9 cellular contexts compared by ENCODE assay signal in genomic region chr5:173326501-173326960, GRCh38. TPM values are rescaled to one million over a fixed set of nuclear protein-coding genes. Genes with fewer than 3 reads are reported as not detected.
DNase-seq lines count a peak whose midpoint lies in the region; ATAC-seq and TF ChIP-seq lines count a peak whose summit lies in the region.
"Had no signal": no experiment of that assay in that cellular context is flagged by ENCODE, and none has a peak within 500 bp of the region (broad histone marks: within the 10 kb centered on the region; RNA-seq: fewer than 3 reads in every experiment).

No MANE protein-coding gene starts in this region.

- peaks cover 90% of the 10 kb centered on the region for H3K4me1 ChIP-seq in left ventricle myocardium inferior
- H3K4me1 ChIP-seq in gastroesophageal sphincter, result peaks cover 0 to 79% (median 42%) of the 10 kb centered on the region in 3 donors

- no peaks in the 10 kb centered on the region for H3K9me3 Mint-ChIP-seq in type B pancreatic cell
- H3K9me3 Mint-ChIP-seq: memory B cell had no signal

- H3K27me3 ChIP-seq in left ventricle myocardium inferior (ENCODE audit: low read depth) (peaks cover 33% of the 10 kb centered on the region), gastroesophageal sphincter (peaks cover 56% of the 10 kb centered on the region)

- ATAC-seq in Right ventricle myocardium superior (ENCODE audit: poor library complexity) (no peak), gastroesophageal sphincter (no peak), sciatic nerve (no peak), HG03175 (IDR thresholded peaks at IDR 0.05; ENCODE audit: unreplicated experiment) (no peak), HG02885 (IDR thresholded peaks at IDR 0.05; ENCODE audit: poor library complexity, unreplicated experiment) (no peak)

- H3K4me1 Mint-ChIP-seq in type B pancreatic cell (ENCODE audit: unreplicated experiment), result peaks cover 29% of the 10 kb centered on the region

- no peak for DNase-seq in left ventricle myocardium inferior
- DNase-seq in Right ventricle myocardium superior, result no peak
- peak; percentile 15 for DNase-seq in T1000 (lab: John Stamatoyannopoulos, UW)
- no peak for DNase-seq in type B pancreatic cell (ENCODE audit: extremely low spot score, unreplicated experiment)
- DNase-seq in sciatic nerve (ENCODE audit: low spot score), result no peak

- no peak for TF ChIP-seq POLR2A in gastroesophageal sphincter (IDR thresholded peaks at IDR 0.05)

- peaks cover 56% of the 10 kb centered on the region for H3K27me3 Mint-ChIP-seq in type B pancreatic cell

- H3K4me3 Mint-ChIP-seq in type B pancreatic cell, result peak overlapping the region; percentile 99
- H3K4me3 Mint-ChIP-seq: memory B cell had no signal

- H3K9me3 ChIP-seq in left ventricle myocardium inferior (replicated peaks) (no peaks in the 10 kb centered on the region), gastroesophageal sphincter (no peaks in the 10 kb centered on the region)

- intact Hi-C loops in left ventricle myocardium inferior (cut with micrococcal nuclease) (no loop called here), Right ventricle myocardium superior (cut with DNase I) (no loop called here), sciatic nerve (cut with DNase I) (no loop called here)

- TF ChIP-seq CTCF in left ventricle myocardium inferior (IDR thresholded peaks at IDR 0.05; ENCODE audit: borderline replicate concordance), result no peak
- no peak for TF ChIP-seq CTCF in gastroesophageal sphincter (IDR thresholded peaks at IDR 0.05)
- no peak for TF ChIP-seq CTCF in type B pancreatic cell (conservative IDR thresholded peaks at IDR 0.05)

- H3K36me3 ChIP-seq in left ventricle myocardium inferior (peaks cover 10% of the 10 kb centered on the region), gastroesophageal sphincter (no peaks in the 10 kb centered on the region)

- H3K4me3 ChIP-seq in left ventricle myocardium inferior (peak overlapping the region; percentile 66), gastroesophageal sphincter (peak overlapping the region; percentile 10 to 53)

- H3K36me3 Mint-ChIP-seq in type B pancreatic cell, result peaks cover 24% of the 10 kb centered on the region
- H3K36me3 Mint-ChIP-seq: memory B cell had no signal

- no peak for TF ChIP-seq EP300 in gastroesophageal sphincter (IDR thresholded peaks at IDR 0.05)

- H3K27ac ChIP-seq in left ventricle myocardium inferior (replicated peaks), result peak overlapping the region; percentile 76
- peak overlapping the region in 3 of 4 donors; percentile 48 to 78 (median 52) for H3K27ac ChIP-seq in gastroesophageal sphincter

- peak overlapping the region; percentile 85 for H3K27ac Mint-ChIP-seq in type B pancreatic cell
- H3K27ac Mint-ChIP-seq: memory B cell had no signal

- WGBS in gastroesophageal sphincter (ENCODE audit: low coverage in 1 of 2), 2 donors, result 54 to 57% methylated on average over 4 to 5 of the region's 15 CpGs

RNA-seq across cellular contexts. Expression of gene STC2, which starts 1.7 kb away (rescaled TPM):
- 12.4 TPM for total RNA-seq in left ventricle myocardium inferior
- total RNA-seq in Right ventricle myocardium superior, result 9.6 TPM
- total RNA-seq in gastroesophageal sphincter, result 100 to 1,000 TPM in 2 of 4 donors, 10 to 100 TPM in 2; 34.1 to 116 (median 84.6) TPM
- 25.7 and 45.3 TPM in 2 replicates for total RNA-seq in type B pancreatic cell (ENCODE audit: low replicate concordance)
- 3.6 TPM for total RNA-seq in sciatic nerve
